ENCODE assay signal across 11 cellular contexts in genomic region chr5:169670769-169671525, GRCh38.
DNase-seq lines count a peak whose midpoint lies in the region; ATAC-seq and TF ChIP-seq lines count a peak whose summit lies in the region.
"Had no signal": no experiment of that assay in that cellular context is flagged by ENCODE, and none has a peak within 500 bp of the region (broad histone marks: within the 10 kb centered on the region; RNA-seq: fewer than 3 reads in every experiment).

No MANE protein-coding gene starts in this region.

- H3K79me2 ChIP-seq in OCI-LY3 (ENCODE audit: low read length) (peaks cover 49% of the 10 kb centered on the region), MM.1S (ENCODE audit: low read length) (peaks cover 44% of the 10 kb centered on the region)

- no peaks in the 10 kb centered on the region for H3K9me3 ChIP-seq in OCI-LY3 (ENCODE audit: insufficient read depth, low read length)
- H3K9me3 ChIP-seq in MM.1S (replicated peaks; ENCODE audit: insufficient read depth, low read length): no peaks in the 10 kb centered on the region

- peaks cover 42% of the 10 kb centered on the region for H3K36me3 ChIP-seq in OCI-LY3 (replicated peaks; ENCODE audit: low read depth, low read length)
- H3K36me3 ChIP-seq in MM.1S (replicated peaks; ENCODE audit: insufficient read depth, low read length): 0 out of 2 replicates have a peak, but pooled peaks cover 7% of the 10 kb centered on the region

- H3K27ac ChIP-seq in OCI-LY3 (ENCODE audit: low read length) (peak overlapping the region; percentile 70), MM.1S (ENCODE audit: low read length) (no peak overlapping the region)

- H3K4me3 ChIP-seq in OCI-LY3 (ENCODE audit: low read length) (peak overlapping the region; percentile 34), MM.1S (ENCODE audit: low read length) (no peak overlapping the region)

- H3K27me3 ChIP-seq in OCI-LY3 (ENCODE audit: low read depth, low read length) (no peaks in the 10 kb centered on the region), MM.1S (replicated peaks; ENCODE audit: insufficient read depth, low read length) (no peaks in the 10 kb centered on the region)

- H3K9me2 ChIP-seq in MM.1S (replicated peaks; ENCODE audit: insufficient read depth, low read length): no peaks in the 10 kb centered on the region

- ATAC-seq in GM18499 (IDR thresholded peaks at IDR 0.05; ENCODE audit: insufficient read depth, unreplicated experiment) (peak; percentile 95), GM19397 (IDR thresholded peaks at IDR 0.05; ENCODE audit: unreplicated experiment) (peak; percentile 95), HG02970 (IDR thresholded peaks at IDR 0.05; ENCODE audit: low FRiP score, unreplicated experiment) (peak; percentile 88)

- H3F3A ChIP-seq in MM.1S (ENCODE audit: insufficient read depth, low read length): no peaks in the 10 kb centered on the region

- peak overlapping the region; percentile 71 for H3K4me2 ChIP-seq in OCI-LY3 (ENCODE audit: low read length)
- no peak overlapping the region for H3K4me2 ChIP-seq in MM.1S (ENCODE audit: low read depth, low read length)

- H3K4me1 ChIP-seq in OCI-LY3 (ENCODE audit: low read length): peaks cover 33% of the 10 kb centered on the region
- peaks cover 4% of the 10 kb centered on the region; the same call in 1 of the 2 replicates for H3K4me1 ChIP-seq in MM.1S (ENCODE audit: low read length)

- H2AFZ ChIP-seq in OCI-LY3 (ENCODE audit: low read depth, low read length) (no peak overlapping the region), MM.1S (ENCODE audit: low read length) (no peak overlapping the region)

- in situ Hi-C loops in ACHN (cut with HindIII; ENCODE audit: low pct_ligation_motif_present, low pct_unique_long_range_greater_than_20kb, low sequenced_read_pairs): no loop called here

- H3K9ac ChIP-seq in OCI-LY3 (ENCODE audit: low read length): no peak overlapping the region
- H3K9ac ChIP-seq in MM.1S (ENCODE audit: low read length): no peak overlapping the region

- peaks cover 60% of the 10 kb centered on the region for H4K20me1 ChIP-seq in OCI-LY3 (ENCODE audit: insufficient read depth, low read length)
- H4K20me1 ChIP-seq in MM.1S (ENCODE audit: insufficient read depth, low read length): no peaks in the 10 kb centered on the region

- TF ChIP-seq CTCF in OCI-LY3 (IDR thresholded peaks at IDR 0.05; ENCODE audit: low read depth, low read length) (no peak), MM.1S (IDR thresholded peaks at IDR 0.05; ENCODE audit: low read length) (no peak)

- no peak for DNase-seq in MM.1S
- no peak for DNase-seq in ACHN
- DNase-seq in AG08396 (ENCODE audit: low spot score): no peak
- no peak for DNase-seq in NCI-H748 treated with DMSO at 0.1 percent for 48 hours (lab: John Stamatoyannopoulos, UW)
- DNase-seq: activated naive CD8-positive, alpha-beta T cell treated with anti-CD3 and anti-CD28 coated beads, Interleukin-2, amount 10 ng/mL, durations not matched to agents 7 days and 5 days; Calu3; NCI-H2171 had no signal
